In the genomic region with DNA sequence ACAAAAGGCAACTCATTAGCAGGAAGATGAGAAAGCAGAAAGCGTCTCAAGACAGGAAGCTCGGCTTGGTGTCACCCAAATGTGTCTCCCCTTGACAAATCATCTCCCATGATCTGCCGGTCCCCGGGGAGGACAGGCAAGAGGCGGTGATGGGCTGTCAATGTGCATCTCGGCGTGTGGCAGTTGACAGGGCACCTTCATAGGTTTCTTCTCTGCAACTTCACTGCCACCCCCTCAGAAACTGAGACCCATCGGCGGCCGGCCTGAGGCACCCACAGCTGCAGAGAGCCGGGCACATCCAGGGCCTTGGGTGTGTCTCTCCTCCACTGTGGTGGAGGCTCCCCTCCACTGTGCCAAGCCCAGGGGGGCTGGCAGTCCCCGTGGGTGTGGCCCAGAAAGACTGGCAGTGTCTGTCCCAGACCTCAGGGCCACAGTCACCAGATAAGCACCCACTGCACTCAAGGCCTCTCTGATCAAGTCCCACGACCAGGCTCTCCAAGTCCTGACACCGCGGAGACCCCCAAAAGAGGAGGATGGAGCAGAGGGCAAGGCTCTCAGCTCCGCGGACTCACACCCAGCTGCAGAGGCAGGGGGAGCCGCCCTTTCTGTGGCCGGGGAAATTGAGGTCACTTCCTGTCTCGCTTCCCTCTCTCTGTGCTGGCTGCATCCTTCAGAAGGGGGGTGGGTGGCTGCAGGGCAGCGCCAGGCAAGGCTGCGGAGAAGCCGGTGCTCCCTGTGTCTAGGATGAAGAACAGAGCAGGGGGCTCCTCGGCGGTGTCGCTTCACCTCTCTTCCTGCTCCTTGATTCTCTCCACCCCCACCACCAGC, we compare ENCODE assay signal across 8 cellular contexts. TPM values are rescaled to one million over a fixed set of nuclear protein-coding genes. Genes with fewer than 3 reads are reported as not detected.
A peak's percentile ranks its signal among the peaks of the same experiment; 100 is the strongest.
DNase-seq lines count a peak whose midpoint lies in the region; ATAC-seq, FAIRE-seq and TF ChIP-seq lines count a peak whose summit lies in the region.

No MANE protein-coding gene starts in this region.

- no peaks in the 10 kb centered on the region for H3K36me3 Mint-ChIP-seq in nephron progenitor cell (ENCODE audit: low read depth)

- no peaks in the 10 kb centered on the region for H4K20me1 ChIP-seq in OCI-LY7 (ENCODE audit: insufficient read depth, low read length)

- CTCF ChIA-PET in OCI-LY7 (lab: Charles Lee; ENCODE audit: unreplicated experiment) = interaction anchor here (0.6 to 2.1 kb wide), 7 partner anchors 9 to 478 kb away, joined by 3 to 12 read pairs (median 5); no protein-coding TSS in a partner anchor

- peak overlapping the region; percentile 74 for H3K4me3 ChIP-seq in OCI-LY7 (ENCODE audit: low read depth, low read length, poor library complexity, severe bottlenecking)

- DNase-seq in OCI-LY7 (ENCODE audit: low spot score) (peak; percentile 96), left lobe of liver (ENCODE audit: low spot score) (peak; percentile 62), frontal cortex (ENCODE audit: low spot score in 2 of 2) (no peak), nephron progenitor cell (no peak)
- peak; percentile 82 for DNase-seq in activated effector memory CD4-positive, alpha-beta T cell treated with Interleukin-2 at 50 U/mL for 16 hours
- peak; percentile 55 to 61 for DNase-seq in stimulated activated CD8-positive, alpha-beta memory T cell treated with anti-CD3 and anti-CD28 coated beads, Interleukin-15, amount 100 ng/mL, for 4 hours (ENCODE audit: low read depth in 2 of 2)

- no peaks in the 10 kb centered on the region for H3K36me3 ChIP-seq in OCI-LY7 (ENCODE audit: insufficient read depth, low read length)

- H2AFZ ChIP-seq in OCI-LY7 (ENCODE audit: low read length) = peak overlapping the region; percentile 79

- peak; percentile 97 for ATAC-seq in HG02852 (IDR thresholded peaks at IDR 0.05; ENCODE audit: unreplicated experiment)
- peak; percentile 77 for ATAC-seq in left lobe of liver

- H3K79me2 ChIP-seq in OCI-LY7 (ENCODE audit: insufficient read depth, low read depth, low read length) = no peaks in the 10 kb centered on the region

- TF ChIP-seq CTCF in OCI-LY7 (conservative IDR thresholded peaks at IDR 0.05; ENCODE audit: low read length) = peak; percentile 17; the same call in 1 of the 2 replicates
- no peak for TF ChIP-seq CTCF in nephron progenitor cell (IDR thresholded peaks at IDR 0.05)

- H3K4me3 Mint-ChIP-seq in nephron progenitor cell = no peak overlapping the region

- no peaks in the 10 kb centered on the region for H3K9me3 ChIP-seq in OCI-LY7 (ENCODE audit: low read length)

- H3K4me2 ChIP-seq in OCI-LY7 (ENCODE audit: low read length) = peak overlapping the region; percentile 98

- no peak for FAIRE-seq in frontal cortex (lab: Jason Lieb, UNC)

- no peak overlapping the region for H3K27ac Mint-ChIP-seq in nephron progenitor cell

- H3K9me3 Mint-ChIP-seq in nephron progenitor cell = no peaks in the 10 kb centered on the region

- POLR2A ChIA-PET in OCI-LY7 (lab: Charles Lee) = interaction anchor here (0.6 to 4.4 kb wide), 27 partner anchors 13 to 661 kb away, joined by 3 to 51 read pairs (median 4); partner anchors contain the start of genes LBR and SRP9

- peaks cover 47% of the 10 kb centered on the region for H3K4me1 ChIP-seq in OCI-LY7 (ENCODE audit: insufficient read depth, low read length, poor library complexity, severe bottlenecking)

- H3K27ac ChIP-seq in OCI-LY7 (ENCODE audit: low read depth, low read length, poor library complexity, severe bottlenecking) = peak overlapping the region; percentile 95

- H3K4me1 Mint-ChIP-seq in nephron progenitor cell = peaks cover 62% of the 10 kb centered on the region

- TF ChIP-seq POLR2A in GM15510 (IDR thresholded peaks at IDR 0.05; ENCODE audit: borderline replicate concordance, extremely low read depth, insufficient read length) = peak; percentile 96

- no TSS peak for BruUV-seq in OCI-LY7 (replicated peaks; lab: Mats Ljungman, UMichigan)

- H3K9me2 ChIP-seq in OCI-LY7 (ENCODE audit: insufficient read depth, low read length) = no peaks in the 10 kb centered on the region

- peaks cover 16% of the 10 kb centered on the region for H3K27me3 Mint-ChIP-seq in nephron progenitor cell (ENCODE audit: low read depth, poor library complexity)

- intact Hi-C loops in OCI-LY7 (cut with micrococcal nuclease; ENCODE audit: unreplicated experiment) = loop anchor here (1.0 to 5.0 kb wide), 4 partner anchors 22 to 595 kb away; partner anchors contain the start of genes H3-3A and LBR

RNA-seq across cellular contexts. Expression of gene LBR, which starts 39.6 kb away (rescaled TPM):
- total RNA-seq in OCI-LY7 (2014; rRNA removed; shearing (Covaris generic)) = 110 and 117 TPM in 2 replicates
- 288 and 297 TPM in 2 replicates for total RNA-seq in OCI-LY7 (2022)
- 22.1 TPM for total RNA-seq in left lobe of liver
- 79.9 TPM for total RNA-seq in frontal cortex

Comparison
In these comparisons a context has a peak if more than half of its experiments do, and no peak if none do; other contexts are left out.
1. DNase-seq: peak in OCI-LY7 (single experiment), activated effector memory CD4-positive, alpha-beta T cell treated with Interleukin-2 at 50 U/mL for 16 hours (single experiment), left lobe of liver (single experiment) and stimulated activated CD8-positive, alpha-beta memory T cell treated with anti-CD3 and anti-CD28 coated beads, Interleukin-15, amount 100 ng/mL, for 4 hours (2 of 2); none in frontal cortex (0 of 2) and nephron progenitor cell (single experiment).